In the genomic region with DNA sequence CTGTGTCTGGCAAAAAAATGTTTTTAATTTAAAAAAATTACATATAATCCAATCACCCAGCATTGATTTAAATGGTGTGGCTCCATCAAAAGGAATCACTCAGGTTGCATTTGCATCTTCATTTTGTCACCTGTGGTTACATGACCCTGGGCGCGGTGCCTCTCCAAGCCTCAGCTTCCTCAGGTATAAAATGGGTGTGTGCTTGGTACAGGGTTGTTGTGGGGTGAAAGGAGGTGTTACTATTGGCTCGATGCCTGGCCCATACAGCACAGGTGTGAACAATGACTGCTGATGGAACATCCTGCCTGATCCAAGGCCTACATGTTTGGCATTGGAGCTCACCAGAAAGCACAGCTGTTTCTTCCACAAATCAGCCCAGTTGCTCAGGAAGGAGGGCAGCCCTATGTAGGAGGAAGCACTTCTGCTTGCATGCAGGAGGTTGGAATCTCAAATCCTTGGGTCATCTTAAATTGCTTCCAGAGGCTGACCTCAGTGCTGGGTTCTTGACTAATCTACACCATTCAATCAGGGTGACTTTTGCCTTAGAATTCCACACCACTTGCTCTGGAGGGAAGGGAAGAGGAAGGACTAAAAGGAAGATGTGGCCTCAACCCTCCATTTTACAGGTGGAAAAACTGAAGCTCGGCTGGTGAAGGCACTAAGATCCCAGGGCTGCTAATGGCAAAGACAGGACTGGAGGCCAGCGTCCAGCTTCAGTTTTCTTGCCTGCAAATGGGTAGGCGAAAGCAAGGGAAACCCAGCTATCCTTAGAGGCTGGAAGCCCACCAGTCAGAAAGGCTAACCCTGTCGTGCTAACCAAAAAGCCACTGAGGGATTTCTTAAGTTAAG, we compare ENCODE assay signal across 11 cellular contexts. TPM values are rescaled to one million over a fixed set of nuclear protein-coding genes. Genes with fewer than 3 reads are reported as not detected.
DNase-seq lines count a peak whose midpoint lies in the region; ATAC-seq, FAIRE-seq and TF ChIP-seq lines count a peak whose summit lies in the region.
"Had no signal": no experiment of that assay in that cellular context is flagged by ENCODE, and none has a peak within 500 bp of the region (broad histone marks: within the 10 kb centered on the region; RNA-seq: fewer than 3 reads in every experiment).

No MANE protein-coding gene starts in this region.

- BruUV-seq in GM12878 (replicated peaks; lab: Mats Ljungman, UMichigan): TSS peak; percentile 82

- H3K36me3 ChIP-seq in KOPT-K1 (ENCODE audit: insufficient read depth, low read length) (no peaks in the 10 kb centered on the region), GM12878 (ENCODE audit: control insufficient read depth in 2 of 2, insufficient read depth in 2 of 2, low read length in 1 of 2) (no peaks in the 10 kb centered on the region), neural progenitor cell (no peaks in the 10 kb centered on the region)

- H2AFZ ChIP-seq in GM12878 (ENCODE audit: control insufficient read depth, low read depth, low read length) (peak overlapping the region; percentile 34), neural progenitor cell (replicated peaks) (no peak overlapping the region)

- H3K4me2 ChIP-seq in GM12878 (ENCODE audit: control insufficient read depth, insufficient read depth) (peak overlapping the region; percentile 83), neural progenitor cell (no peak overlapping the region)

- POLR2A ChIA-PET in GM12878 (lab: Charles Lee): interaction anchor here (0.6 to 5.0 kb wide), 12 partner anchors 12 to 259 kb away, joined by 3 to 72 read pairs (median 6); a partner anchor contains a TSS

- in situ Hi-C loops in GM12878 (cut with MboI) (no loop called here), G401 (cut with HindIII; ENCODE audit: low sequenced_read_pairs) (no loop called here)

- no peak for TF ChIP-seq RAD21 in GM12878 (IDR thresholded peaks at IDR 0.05; ENCODE audit: insufficient read depth, low read depth, low read length)

- H3K79me2 ChIP-seq in GM12878 (ENCODE audit: control insufficient read depth, insufficient read depth, low read length) (no peaks in the 10 kb centered on the region), neural progenitor cell (ENCODE audit: low read depth) (no peaks in the 10 kb centered on the region)

- H3K9me3 Mint-ChIP-seq in neural progenitor cell: no peaks in the 10 kb centered on the region
- H3K9me3 Mint-ChIP-seq: nephron progenitor cell had no signal

- intact Hi-C loops in GM12878 (cut with micrococcal nuclease; ENCODE audit: unreplicated experiment): loop anchor here (2.0 to 10.0 kb wide), 2 partner anchors 46 to 184 kb away; no protein-coding TSS in a partner anchor

- no peaks in the 10 kb centered on the region for H3K27me3 ChIP-seq in GM12878 (replicated peaks in 1 of 2; ENCODE audit: control insufficient read depth in 2 of 2, insufficient read depth in 2 of 2, low read length in 1 of 2)
- H3K27me3 ChIP-seq in neural progenitor cell: no peaks in the 10 kb centered on the region

- peaks cover 24% of the 10 kb centered on the region for H3K4me1 Mint-ChIP-seq in neural progenitor cell

- peaks cover 14% of the 10 kb centered on the region for H3F3A ChIP-seq in neural progenitor cell (ENCODE audit: low read depth)

- no peaks in the 10 kb centered on the region for H3K36me3 Mint-ChIP-seq in neural progenitor cell
- H3K36me3 Mint-ChIP-seq: activated naive CD8-positive, alpha-beta T cell had no signal

- WGBS in GM12878 (ENCODE audit: insufficient coverage, insufficient replicate concordance, low lambda C conversion rate, missing lambda C conversion rate): 21% methylated on average over 7 of the region's 7 CpGs

- H3K9ac ChIP-seq in GM12878 (ENCODE audit: control insufficient read depth, insufficient read depth, low read length) (peak overlapping the region; percentile 70), neural progenitor cell (no peak overlapping the region)

- RAD21 ChIA-PET in GM12878 (lab: Charles Lee; ENCODE audit: unreplicated experiment): interaction anchor here (0.6 to 16.6 kb wide), 17 partner anchors 9 to 299 kb away, joined by 3 to 421 read pairs (median 6); a partner anchor contains a TSS

- peaks cover 72% of the 10 kb centered on the region for H3K4me1 ChIP-seq in GM12878 (ENCODE audit: control insufficient read depth, insufficient read depth, low read length)
- H3K4me1 ChIP-seq in neural progenitor cell: peaks cover 23% of the 10 kb centered on the region

- no peak for TF ChIP-seq EP300 in GM12878 (IDR thresholded peaks at IDR 0.05; ENCODE audit: borderline replicate concordance in 1 of 2, control insufficient read depth in 1 of 2, low read depth in 2 of 2, low read length in 2 of 2)

- SMC1A ChIA-PET in GM12878 (lab: Charles Lee; ENCODE audit: uncharacterized antibody, unreplicated experiment): interaction anchor here (0.8 to 5.0 kb wide), 14 partner anchors 11 to 299 kb away, joined by 3 to 116 read pairs (median 6); a partner anchor contains a TSS

- H3K27me3 Mint-ChIP-seq in neural progenitor cell (ENCODE audit: insufficient read depth, low read depth): peaks cover 16% of the 10 kb centered on the region

- peak overlapping the region; percentile 24 for H3K27ac ChIP-seq in KOPT-K1 (ENCODE audit: low read depth, low read length, poor library complexity, severe bottlenecking)
- H3K27ac ChIP-seq in GM12878 (ENCODE audit: control insufficient read depth, insufficient read depth): peak overlapping the region; percentile 89
- H3K27ac ChIP-seq in neural progenitor cell: no peak overlapping the region

- H4K20me1 ChIP-seq in GM12878 (ENCODE audit: control insufficient read depth, insufficient read depth) (no peaks in the 10 kb centered on the region), neural progenitor cell (ENCODE audit: low read depth) (no peaks in the 10 kb centered on the region)

- TF ChIP-seq CTCF in GM12878 (IDR thresholded peaks at IDR 0.05 in 2 of 3, conservative IDR thresholded peaks at IDR 0.05 in 1 of 3; ENCODE audit: control insufficient read depth in 2 of 3, extremely low read depth in 1 of 3, insufficient read depth in 1 of 3, low read depth in 3 of 3, low read length in 3 of 3): no peak
- no peak for TF ChIP-seq CTCF in neural progenitor cell (IDR thresholded peaks at IDR 0.05)

- H3K4me3 ChIP-seq in GM12878 (peak overlapping the region; percentile 29; the same call in 1 of the 2 replicates), neural progenitor cell (no peak overlapping the region)

- CTCF ChIA-PET in GM12878 (lab: Yijun Ruan, JAX): interaction anchor here (0.7 to 23.1 kb wide), 6 partner anchors 11 to 299 kb away, joined by 3 to 330 read pairs (median 4); a partner anchor contains a TSS

- H3K4me3 Mint-ChIP-seq in neural progenitor cell: no peak overlapping the region
- H3K4me3 Mint-ChIP-seq: nephron progenitor cell had no signal

- H3K27ac Mint-ChIP-seq in neural progenitor cell: peak overlapping the region; percentile 43
- H3K27ac Mint-ChIP-seq: nephron progenitor cell had no signal

- H3K9me3 ChIP-seq in KOPT-K1 (ENCODE audit: insufficient read depth, low read length, poor library complexity, severe bottlenecking) (no peaks in the 10 kb centered on the region), GM12878 (replicated peaks; ENCODE audit: control insufficient read depth, insufficient read depth, low read length) (no peaks in the 10 kb centered on the region), neural progenitor cell (ENCODE audit: low read depth) (no peaks in the 10 kb centered on the region)

- DNase-seq in EH (ENCODE audit: low read depth) (peak; percentile 51), GM12878 (ENCODE audit: low read depth, low spot score) (no peak), neural progenitor cell (ENCODE audit: low spot score) (no peak), G401 (ENCODE audit: low spot score) (no peak), T1000 (lab: John Stamatoyannopoulos, UW) (no peak)
- DNase-seq: nephron progenitor cell; stimulated activated naive CD4-positive, alpha-beta T cell had no signal

- ATAC-seq in GM12878: no peak
- ATAC-seq in GM18867 (IDR thresholded peaks at IDR 0.05; ENCODE audit: unreplicated experiment): no peak

- TF ChIP-seq POLR2A in GM12878 (IDR thresholded peaks at IDR 0.05; ENCODE audit: low read depth, low read length): no peak

- FAIRE-seq in GM12878 (lab: Jason Lieb, UNC): peak; percentile 38
- FAIRE-seq: endometrium had no signal

TF ChIP-seq in GM12878, 131 proteins besides CTCF, POLR2A, EP300 and RAD21 (continues in another document):
- TF ChIP-seq NR2F1 (conservative IDR thresholded peaks at IDR 0.05): no peak
- TF ChIP-seq CBX3 (IDR thresholded peaks at IDR 0.05; ENCODE audit: borderline replicate concordance, low read depth): no peak
- no peak for TF ChIP-seq KAT2A (conservative IDR thresholded peaks at IDR 0.05; ENCODE audit: control insufficient read depth, low read depth, low read length)
- TF ChIP-seq IRF4 (IDR thresholded peaks at IDR 0.05; ENCODE audit: low read depth, low read length): peak; percentile 7; the same call in 1 of the 2 replicates

RNA-seq across cellular contexts. Expression of a gene that starts 31.7 kb away (rescaled TPM):
- 205 and 214 TPM in 2 replicates for total RNA-seq in GM12878 (2013; cell fraction: nucleolus; rRNA removed)
- total RNA-seq in GM12878 (2014; rRNA removed): 58.3 and 61.5 TPM in 2 replicates
- total RNA-seq in GM12878 (2014; rRNA removed; fragmentation: Illumina TruSeq; extraction: Trizol): 36.1 and 36.5 TPM in 2 replicates
- 91.3 and 93.1 TPM in 2 replicates for total RNA-seq in GM12878 (2021)
- 64.3 TPM for polyA plus RNA-seq in GM12878 (2011; ENCODE audit: low read depth)
- polyA plus RNA-seq in GM12878 (2011; rRNA removed): 60.8 and 106 TPM in 2 replicates
- polyA plus RNA-seq in GM12878 (2011; cell fraction: cytosol; rRNA removed): 91.6 and 128 TPM in 2 replicates
- polyA plus RNA-seq in GM12878 (2011; cell fraction: nucleus; rRNA removed): 163 and 169 TPM in 2 replicates
- polyA plus RNA-seq in GM12878 (2012): 106 and 116 TPM in 2 replicates
- polyA plus RNA-seq in GM12878 (2014; fragmentation: Illumina TruSeq; extraction: Trizol): 65.9 and 78.8 TPM in 2 replicates
- 10 to 100 TPM; 25.2 to 38.6 TPM for polyA plus RNA-seq in GM12878 (2014; fragmentation: Nextera tagmentation; extraction: Ambion mirVana)
- polyA plus RNA-seq in GM12878 (2014; rRNA removed): 62.4 and 63.6 TPM in 2 replicates
- 10 to 100 TPM; 43.9 to 44.5 TPM for polyA plus RNA-seq in GM12878 (2016; fragmentation: Nextera tagmentation; extraction: Ambion mirVana)
- polyA minus RNA-seq in GM12878 (2011; rRNA and poly(A)+ RNA removed): 93.4 and 100 TPM in 2 replicates
- 60.8 and 70.8 TPM in 2 replicates for polyA minus RNA-seq in GM12878 (2011; cell fraction: cytosol; rRNA and poly(A)+ RNA removed)
- polyA minus RNA-seq in GM12878 (2011; cell fraction: nucleus; rRNA and poly(A)+ RNA removed): 99.1 and 124 TPM in 2 replicates
- 0.34 and 0.50 TPM in 2 replicates for total RNA-seq in neural progenitor cell (ENCODE audit: low replicate concordance)
- total RNA-seq in G401 (2014; rRNA removed; shearing (Covaris generic)): 6.6 and 7.2 TPM in 2 replicates
